Comparison of ENCODE assay signal across 11 cellular contexts in the genomic region with DNA sequence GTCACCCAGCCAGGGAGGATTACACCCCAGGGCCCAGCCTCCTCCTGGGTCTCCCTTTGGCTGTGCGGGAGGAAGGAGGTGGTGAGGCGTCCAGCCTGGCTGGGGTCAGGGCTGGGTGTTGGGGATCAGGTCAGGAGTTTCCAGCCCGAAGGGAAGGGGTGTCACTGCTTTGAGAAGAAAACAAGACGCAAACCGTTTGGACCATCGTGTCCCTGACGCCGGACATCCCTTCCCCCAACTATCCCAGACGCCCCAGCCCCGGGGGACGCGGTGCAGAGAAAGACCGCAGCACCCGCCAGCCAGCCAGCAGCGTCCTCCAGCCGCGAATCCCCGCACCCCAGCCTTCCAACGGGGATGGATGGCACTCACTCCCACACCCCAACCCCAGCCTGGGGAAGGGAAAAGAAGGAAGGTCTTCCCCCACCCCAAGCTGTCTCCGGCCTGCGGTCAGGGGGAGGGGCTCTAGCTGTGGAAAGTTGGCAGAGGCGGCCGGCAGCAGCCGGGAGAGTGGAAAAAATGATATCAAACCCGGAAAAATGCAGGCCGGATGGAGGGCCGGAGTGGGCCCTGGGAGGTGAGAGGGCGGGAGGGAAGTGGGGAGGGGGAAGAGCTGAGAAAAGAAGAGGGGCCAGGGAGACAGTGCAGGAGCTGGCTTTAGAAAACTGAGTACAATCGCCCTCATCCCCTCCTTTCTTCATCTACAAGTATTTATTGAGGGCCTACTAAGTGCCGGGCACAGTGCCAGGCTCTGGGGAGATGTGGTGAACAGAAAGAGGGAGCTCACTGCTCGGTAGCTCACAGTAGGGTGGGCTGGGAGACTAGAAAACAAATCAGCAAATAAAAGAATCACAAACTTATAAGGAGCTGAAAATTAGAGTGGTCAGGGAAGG. TPM values are rescaled to one million over a fixed set of nuclear protein-coding genes. Genes with fewer than 3 reads are reported as not detected.
DNase-seq lines count a peak whose midpoint lies in the region; ATAC-seq, FAIRE-seq and TF ChIP-seq lines count a peak whose summit lies in the region.
"Had no signal": no experiment of that assay in that cellular context is flagged by ENCODE, and none has a peak within 500 bp of the region (broad histone marks: within the 10 kb centered on the region; RNA-seq: fewer than 3 reads in every experiment).

No MANE protein-coding gene starts in this region.

- H3K4me3 ChIP-seq in pancreas: no peak overlapping the region

- ATAC-seq in SK-N-SH treated with all-trans-retinoic acid at 6 μM for 48 hours (peak; percentile 90), pancreas (peak; percentile 46 to 82 (median 62)), GM21390 (IDR thresholded peaks at IDR 0.05; ENCODE audit: unreplicated experiment) (no peak), HG02973 (IDR thresholded peaks at IDR 0.05; ENCODE audit: unreplicated experiment) (no peak), GM21737 (IDR thresholded peaks at IDR 0.05; ENCODE audit: unreplicated experiment) (no peak)

- intact Hi-C loops in pancreas (cut with DNase I): no loop called here

- FAIRE-seq in pancreas (lab: Jason Lieb, UNC): no peak

- DNase-seq in AG08396 (ENCODE audit: low spot score) (peak; percentile 69), glomerular visceral epithelial cell (ENCODE audit: extremely low spot score) (peak; percentile 35), pancreas (peak in 2 of 6 donors; percentile 8 to 49), NCI-H1694 treated with DMSO at 0.1 percent for 48 hours (lab: John Stamatoyannopoulos, UW) (no peak)
- DNase-seq: activated effector memory CD4-positive, alpha-beta T cell treated with Interleukin-2 at 50 U/mL for 16 hours; DMS79 treated with DMSO at 0.1 percent for 48 hours; SHP77 had no signal

- no peak for TF ChIP-seq CTCF in pancreas (IDR thresholded peaks at IDR 0.05)

- peaks cover 0 to 16% (median 0%) of the 10 kb centered on the region in 4 donors for H3K27me3 ChIP-seq in pancreas

- no peaks in the 10 kb centered on the region for H3K36me3 ChIP-seq in pancreas

- H3K4me1 ChIP-seq in pancreas: no peaks in the 10 kb centered on the region

- H3K9me3 ChIP-seq in pancreas: no peaks in the 10 kb centered on the region

- 11% methylated on average over 30 to 31 of the region's 31 CpGs for WGBS in pancreas, 2 donors

- peak overlapping the region in 2 of 4 donors; percentile 22 to 41 for H3K27ac ChIP-seq in pancreas

TF ChIP-seq in SK-N-SH treated with all-trans-retinoic acid at 6 μM for 48 hours, 23 proteins besides CTCF, POLR2A, EP300 and RAD21:
- TF ChIP-seq, protein P1, sequence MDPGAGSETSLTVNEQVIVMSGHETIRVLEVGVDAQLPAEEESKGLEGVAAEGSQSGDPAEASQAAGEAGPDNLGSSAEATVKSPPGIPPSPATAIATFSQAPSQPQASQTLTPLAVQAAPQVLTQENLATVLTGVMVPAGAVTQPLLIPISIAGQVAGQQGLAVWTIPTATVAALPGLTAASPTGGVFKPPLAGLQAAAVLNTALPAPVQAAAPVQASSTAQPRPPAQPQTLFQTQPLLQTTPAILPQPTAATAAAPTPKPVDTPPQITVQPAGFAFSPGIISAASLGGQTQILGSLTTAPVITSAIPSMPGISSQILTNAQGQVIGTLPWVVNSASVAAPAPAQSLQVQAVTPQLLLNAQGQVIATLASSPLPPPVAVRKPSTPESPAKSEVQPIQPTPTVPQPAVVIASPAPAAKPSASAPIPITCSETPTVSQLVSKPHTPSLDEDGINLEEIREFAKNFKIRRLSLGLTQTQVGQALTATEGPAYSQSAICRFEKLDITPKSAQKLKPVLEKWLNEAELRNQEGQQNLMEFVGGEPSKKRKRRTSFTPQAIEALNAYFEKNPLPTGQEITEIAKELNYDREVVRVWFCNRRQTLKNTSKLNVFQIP (CRISPR knock-in tag; IDR thresholded peaks at IDR 0.05; ENCODE audit: borderline replicate concordance, low read depth): no peak
- TF ChIP-seq BACH2 (CRISPR knock-in tag; IDR thresholded peaks at IDR 0.05; ENCODE audit: borderline replicate concordance) (no peak), ZNF565 (CRISPR knock-in tag; conservative IDR thresholded peaks at IDR 0.05; ENCODE audit: low read depth) (no peak), PPARA (CRISPR knock-in tag; IDR thresholded peaks at IDR 0.05; ENCODE audit: borderline replicate concordance) (no peak), TCF4 (CRISPR knock-in tag; IDR thresholded peaks at IDR 0.05; ENCODE audit: borderline replicate concordance) (no peak), CSDC2 (CRISPR knock-in tag; IDR thresholded peaks at IDR 0.05) (no peak), RARB (CRISPR knock-in tag; IDR thresholded peaks at IDR 0.05) (no peak), GLIS3 (CRISPR knock-in tag; IDR thresholded peaks at IDR 0.05) (no peak), ZFP3 (CRISPR knock-in tag; IDR thresholded peaks at IDR 0.05) (no peak), ZNF8 (CRISPR knock-in tag; IDR thresholded peaks at IDR 0.05) (no peak), SNAI2 (CRISPR knock-in tag; IDR thresholded peaks at IDR 0.05) (no peak), TOX (CRISPR knock-in tag; IDR thresholded peaks at IDR 0.05; ENCODE audit: borderline replicate concordance) (no peak), ZC3H10 (CRISPR knock-in tag; IDR thresholded peaks at IDR 0.05) (no peak), ESRRG (CRISPR knock-in tag; IDR thresholded peaks at IDR 0.05) (no peak), ISL1 (CRISPR knock-in tag; IDR thresholded peaks at IDR 0.05) (no peak), ZFP30 (CRISPR knock-in tag; IDR thresholded peaks at IDR 0.05) (no peak), ZNF70 (CRISPR knock-in tag; IDR thresholded peaks at IDR 0.05) (no peak)
- TF ChIP-seq, protein P2, sequence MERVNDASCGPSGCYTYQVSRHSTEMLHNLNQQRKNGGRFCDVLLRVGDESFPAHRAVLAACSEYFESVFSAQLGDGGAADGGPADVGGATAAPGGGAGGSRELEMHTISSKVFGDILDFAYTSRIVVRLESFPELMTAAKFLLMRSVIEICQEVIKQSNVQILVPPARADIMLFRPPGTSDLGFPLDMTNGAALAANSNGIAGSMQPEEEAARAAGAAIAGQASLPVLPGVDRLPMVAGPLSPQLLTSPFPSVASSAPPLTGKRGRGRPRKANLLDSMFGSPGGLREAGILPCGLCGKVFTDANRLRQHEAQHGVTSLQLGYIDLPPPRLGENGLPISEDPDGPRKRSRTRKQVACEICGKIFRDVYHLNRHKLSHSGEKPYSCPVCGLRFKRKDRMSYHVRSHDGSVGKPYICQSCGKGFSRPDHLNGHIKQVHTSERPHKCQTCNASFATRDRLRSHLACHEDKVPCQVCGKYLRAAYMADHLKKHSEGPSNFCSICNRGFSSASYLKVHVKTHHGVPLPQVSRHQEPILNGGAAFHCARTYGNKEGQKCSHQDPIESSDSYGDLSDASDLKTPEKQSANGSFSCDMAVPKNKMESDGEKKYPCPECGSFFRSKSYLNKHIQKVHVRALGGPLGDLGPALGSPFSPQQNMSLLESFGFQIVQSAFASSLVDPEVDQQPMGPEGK (CRISPR knock-in tag; IDR thresholded peaks at IDR 0.05; ENCODE audit: borderline replicate concordance): no peak
- TF ChIP-seq, protein P3, sequence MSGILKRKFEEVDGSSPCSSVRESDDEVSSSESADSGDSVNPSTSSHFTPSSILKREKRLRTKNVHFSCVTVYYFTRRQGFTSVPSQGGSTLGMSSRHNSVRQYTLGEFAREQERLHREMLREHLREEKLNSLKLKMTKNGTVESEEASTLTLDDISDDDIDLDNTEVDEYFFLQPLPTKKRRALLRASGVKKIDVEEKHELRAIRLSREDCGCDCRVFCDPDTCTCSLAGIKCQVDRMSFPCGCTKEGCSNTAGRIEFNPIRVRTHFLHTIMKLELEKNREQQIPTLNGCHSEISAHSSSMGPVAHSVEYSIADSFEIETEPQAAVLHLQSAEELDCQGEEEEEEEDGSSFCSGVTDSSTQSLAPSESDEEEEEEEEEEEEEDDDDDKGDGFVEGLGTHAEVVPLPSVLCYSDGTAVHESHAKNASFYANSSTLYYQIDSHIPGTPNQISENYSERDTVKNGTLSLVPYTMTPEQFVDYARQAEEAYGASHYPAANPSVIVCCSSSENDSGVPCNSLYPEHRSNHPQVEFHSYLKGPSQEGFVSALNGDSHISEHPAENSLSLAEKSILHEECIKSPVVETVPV (CRISPR knock-in tag; IDR thresholded peaks at IDR 0.05): no peak

RNA-seq across cellular contexts. Expression of a gene that starts 10.6 kb away (rescaled TPM):
- total RNA-seq in pancreas: under 1 TPM in 5 of 6 donors, not detected in 1; 0.14 to 0.56 (median 0.26) TPM
- 1 to 10 TPM in 1 of 2 donors, under 1 TPM in 1; 0.87 to 1.7 TPM for polyA plus RNA-seq in pancreas

RNA-seq across cellular contexts. Expression of a gene that starts 10.8 kb away (rescaled TPM):
- total RNA-seq in pancreas: under 1 TPM in 1 of 6 donors, not detected in 5; 0.32 TPM
- not detected for polyA plus RNA-seq in pancreas

RNA-seq across cellular contexts. Expression of a gene that starts 28.5 kb away (rescaled TPM):
- 100 to 1,000 TPM; 139 to 237 (median 184) TPM for total RNA-seq in pancreas
- 100 to 1,000 TPM; 178 to 286 TPM for polyA plus RNA-seq in pancreas

RNA-seq across cellular contexts. Expression of a gene that starts 45.3 kb away (rescaled TPM):
- not detected for total RNA-seq in pancreas
- polyA plus RNA-seq in pancreas: not detected

Comparison
In these comparisons a context has a peak if more than half of its experiments do, and no peak if none do; other contexts are left out.
1. ATAC-seq: peak in SK-N-SH treated with all-trans-retinoic acid at 6 μM for 48 hours (single experiment) and pancreas (4 of 4); none in GM21390 (single experiment), HG02973 (single experiment) and GM21737 (single experiment).